Comparison of ENCODE assay signal across 8 cellular contexts in genomic region chr1:178724386-178724733, GRCh38. TPM values are rescaled to one million over a fixed set of nuclear protein-coding genes. Genes with fewer than 3 reads are reported as not detected.
DNase-seq lines count a peak whose midpoint lies in the region; ATAC-seq and TF ChIP-seq lines count a peak whose summit lies in the region.

No MANE protein-coding gene starts in this region.

- ATAC-seq in CD4-positive, alpha-beta T cell (ENCODE audit: poor library complexity) = no peak

- peak overlapping the region; percentile 98 for H2AFZ ChIP-seq in neuronal stem cell (ENCODE audit: low read length)

- no peak overlapping the region for H3K23ac ChIP-seq in neuronal stem cell (ENCODE audit: low read depth, low read length, poor library complexity)

- CTCF ChIA-PET in CD4-positive, alpha-beta T cell (lab: Charles Lee) = no interaction called here

- H3K27me3 ChIP-seq in CD4-positive, alpha-beta T cell (ENCODE audit: control insufficient read depth, insufficient read depth, low read length) = no peaks in the 10 kb centered on the region
- H3K27me3 ChIP-seq in MG63 = no peaks in the 10 kb centered on the region
- peaks cover 14% of the 10 kb centered on the region for H3K27me3 ChIP-seq in ectodermal cell (ENCODE audit: control insufficient read depth, insufficient read depth, low read length, poor library complexity, severe bottlenecking)
- no peaks in the 10 kb centered on the region for H3K27me3 ChIP-seq in neuronal stem cell (ENCODE audit: control insufficient read depth in 3 of 3, insufficient read depth in 3 of 3, low read depth in 1 of 3, low read length in 3 of 3)

- H2BK12ac ChIP-seq in neuronal stem cell (ENCODE audit: low read length) = no peak overlapping the region

- H3K36me3 ChIP-seq in MG63 = peaks cover 28% of the 10 kb centered on the region
- H3K36me3 ChIP-seq in ectodermal cell (ENCODE audit: control insufficient read depth, insufficient read depth, low read length) = no peaks in the 10 kb centered on the region
- H3K36me3 ChIP-seq in neuronal stem cell (replicated peaks in 1 of 2; ENCODE audit: control insufficient read depth in 2 of 2, insufficient read depth in 2 of 2, low read length in 2 of 2) = no peaks in the 10 kb centered on the region

- peak overlapping the region; percentile 91 for H3K18ac ChIP-seq in neuronal stem cell (ENCODE audit: low read length)

- H4K91ac ChIP-seq in neuronal stem cell (ENCODE audit: low read depth, low read length, poor library complexity) = no peak overlapping the region

- no peak overlapping the region for H3K4ac ChIP-seq in neuronal stem cell (ENCODE audit: low read length)

- intact Hi-C loops in CD4-positive, alpha-beta T cell (cut with DNase I, micrococcal nuclease) = loop anchor here in 1 of 2 experiments (2.0 to 10.0 kb wide), 3 partner anchors 180 to 568 kb away; partner anchors contain the start of gene SOAT1

- H3K9me3 ChIP-seq in CD4-positive, alpha-beta T cell (ENCODE audit: control insufficient read depth, low read length) = no peaks in the 10 kb centered on the region
- 0 out of 2 replicates have a peak, but pooled peaks cover 1% of the 10 kb centered on the region for H3K9me3 ChIP-seq in MG63
- H3K9me3 ChIP-seq in ectodermal cell (ENCODE audit: control insufficient read depth, low read length) = no peaks in the 10 kb centered on the region
- no peaks in the 10 kb centered on the region for H3K9me3 ChIP-seq in neuronal stem cell (replicated peaks in 1 of 2; ENCODE audit: control insufficient read depth in 2 of 2, insufficient read depth in 1 of 2, low read depth in 1 of 2, low read length in 2 of 2)

- H2BK120ac ChIP-seq in neuronal stem cell (ENCODE audit: low read depth, low read length) = peak overlapping the region; percentile 87

- no peak for TF ChIP-seq CTCF in CD4-positive, alpha-beta T cell (IDR thresholded peaks at IDR 0.05)

- peak overlapping the region; percentile 51 for H3K4me2 ChIP-seq in neuronal stem cell (ENCODE audit: insufficient read depth, low read length, poor library complexity, severe bottlenecking)

- no peak overlapping the region for H4K8ac ChIP-seq in neuronal stem cell (ENCODE audit: low read depth, low read length)

- POLR2A ChIA-PET in CD4-positive, alpha-beta T cell (lab: Charles Lee) = interaction anchor here (1.2 to 1.5 kb wide), 2 partner anchors 182 to 570 kb away, joined by 3 read pairs; partner anchors contain the start of gene SOAT1

- no peak overlapping the region for H2AK5ac ChIP-seq in neuronal stem cell (ENCODE audit: low read depth, low read length)

- no peak overlapping the region for H3K27ac ChIP-seq in CD4-positive, alpha-beta T cell (ENCODE audit: low read depth, low read length)
- H3K27ac ChIP-seq in ectodermal cell (ENCODE audit: insufficient read depth, low read depth, low read length, poor library complexity, severe bottlenecking) (peak overlapping the region; percentile 63), neuronal stem cell (replicated peaks; ENCODE audit: low read length) (no peak overlapping the region)

- peak overlapping the region; percentile 64 for H2BK15ac ChIP-seq in neuronal stem cell (ENCODE audit: low read length)

- H3K79me1 ChIP-seq in neuronal stem cell (ENCODE audit: low read depth, low read length) = no peaks in the 10 kb centered on the region

- no peak for DNase-seq in CD4-positive, alpha-beta T cell
- DNase-seq in MG63 (no peak), neuronal stem cell (ENCODE audit: low spot score) (peak; percentile 8), T-helper 9 cell (no peak), DMS 273 treated with DMSO at 0.1 percent for 48 hours (lab: John Stamatoyannopoulos, UW) (no peak), HuH-7.5 (ENCODE audit: low spot score) (no peak), DMS114 treated with DMSO at 0.1 percent for 48 hours (lab: John Stamatoyannopoulos, UW; ENCODE audit: unreplicated experiment) (no peak)

- H3K4me3 ChIP-seq in MG63 (peak overlapping the region; percentile 77), ectodermal cell (ENCODE audit: insufficient read depth, low read depth, low read length) (peak overlapping the region; percentile 76), neuronal stem cell (ENCODE audit: low read length in 2 of 2) (peak overlapping the region; percentile 71 to 79)

- H3K14ac ChIP-seq in neuronal stem cell (ENCODE audit: low read length) = no peak overlapping the region

- no peak overlapping the region for H3K9ac ChIP-seq in neuronal stem cell (ENCODE audit: low read depth, low read length, poor library complexity)

- H3K4me1 ChIP-seq in ectodermal cell (ENCODE audit: control insufficient read depth, insufficient read depth, low read length) (peaks cover 12% of the 10 kb centered on the region), neuronal stem cell (ENCODE audit: control insufficient read depth in 2 of 2, insufficient read depth in 1 of 2, low read depth in 1 of 2, low read length in 2 of 2) (peaks cover 0 to 7% of the 10 kb centered on the region in 2 donors)

- peaks cover 39% of the 10 kb centered on the region for H3K4me1 Mint-ChIP-seq in CD4-positive, alpha-beta T cell (ENCODE audit: low read depth)

- H3K27me3 Mint-ChIP-seq in CD4-positive, alpha-beta T cell = no peaks in the 10 kb centered on the region

- H3K9me3 Mint-ChIP-seq in CD4-positive, alpha-beta T cell = no peaks in the 10 kb centered on the region

- peak overlapping the region; percentile 48 for H3K27ac Mint-ChIP-seq in CD4-positive, alpha-beta T cell

- H2BK5ac ChIP-seq in neuronal stem cell (ENCODE audit: low read length) = no peak overlapping the region

- 73 to 85% methylated on average over 3 to 5 of the region's 5 CpGs for WGBS in ectodermal cell, 2 experiments
- no CpG with 5 or more reads among the region's 5 CpGs for WGBS in neuronal stem cell (ENCODE audit: extremely low coverage in 2 of 2, insufficient read length in 2 of 2, insufficient replicate concordance in 1 of 2), 2 donors

- H3K36me3 Mint-ChIP-seq in CD4-positive, alpha-beta T cell (ENCODE audit: low read depth) = peaks cover 8% of the 10 kb centered on the region

- peak overlapping the region; percentile 92 for H3K4me3 Mint-ChIP-seq in CD4-positive, alpha-beta T cell

RNA-seq across cellular contexts. Expression of gene RALGPS2, which starts 0.7 kb away (rescaled TPM):
- total RNA-seq in CD4-positive, alpha-beta T cell = 10 to 100 TPM in 1 of 2 experiments, 1 to 10 TPM in 1; 8.6 to 10.8 TPM
- total RNA-seq in MG63 (2014; rRNA removed; shearing (Covaris generic); ENCODE audit: low replicate concordance) = 63.0 and 119 TPM in 2 replicates
- 44.9 TPM for polyA plus RNA-seq in ectodermal cell (2013, experiment 1 of 4)
- 42.4 TPM for polyA plus RNA-seq in ectodermal cell (2013, experiment 2 of 4)
- polyA plus RNA-seq in ectodermal cell (2013, experiment 3 of 4) = 48.2 TPM
- polyA plus RNA-seq in ectodermal cell (2013, experiment 4 of 4) = 54.6 TPM
- polyA plus RNA-seq in neuronal stem cell (2013, experiment 1 of 2) = 29.5 TPM
- 28.0 TPM for polyA plus RNA-seq in neuronal stem cell (2013, experiment 2 of 2)
